8 cellular contexts compared by ENCODE assay signal in the genomic region with DNA sequence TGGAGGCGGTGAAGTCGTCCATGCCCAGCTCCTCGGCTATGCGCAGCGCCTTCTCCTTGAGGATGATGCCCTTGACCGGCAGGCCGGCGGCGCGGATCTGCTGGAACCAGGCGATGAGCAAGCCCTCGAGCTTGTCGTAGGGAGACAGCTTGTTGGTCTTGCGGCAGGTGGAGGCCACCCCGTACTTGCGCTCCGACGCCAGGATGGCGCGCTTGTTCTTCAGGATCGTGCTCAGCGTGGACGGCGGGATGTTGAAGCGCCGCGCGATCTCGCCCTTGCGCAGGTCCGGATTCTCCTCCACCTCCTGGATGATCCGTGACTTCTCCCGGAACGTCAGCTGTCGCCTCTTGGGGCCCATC. TPM values are rescaled to one million over a fixed set of nuclear protein-coding genes. Genes with fewer than 3 reads are reported as not detected.
A peak's percentile ranks its signal among the peaks of the same experiment; 100 is the strongest.
DNase-seq lines count a peak whose midpoint lies in the region; ATAC-seq, FAIRE-seq and TF ChIP-seq lines count a peak whose summit lies in the region.

No MANE protein-coding gene starts in this region.

- TSS peak; percentile 24 for BruUV-seq in A673 (replicated peaks; lab: Mats Ljungman, UMichigan)
- no TSS peak for BruUV-seq in PC-3 (replicated peaks; lab: Mats Ljungman, UMichigan)

- H3K9ac ChIP-seq in PC-3 (ENCODE audit: low read length) (peak overlapping the region; percentile 87), iPS-18a (ENCODE audit: low read length) (peak overlapping the region; percentile 45)

- peak overlapping the region; percentile 98 for H3K4me2 ChIP-seq in PC-3 (ENCODE audit: low read length)

- H3K4me3 ChIP-seq in A673 (ENCODE audit: low read depth, low read length, poor library complexity, severe bottlenecking), result peak overlapping the region; percentile 84
- H3K4me3 ChIP-seq in PC-3 (ENCODE audit: low read length), result peak overlapping the region; percentile 73
- peak overlapping the region; percentile 70 for H3K4me3 ChIP-seq in iPS-18a (ENCODE audit: low read length)
- H3K4me3 ChIP-seq in skin epidermis, result peak overlapping the region; percentile 54 to 64 (median 59)

- peaks cover 40% of the 10 kb centered on the region for H3K79me2 ChIP-seq in PC-3 (ENCODE audit: low read length)

- H3K4me1 ChIP-seq in A673 (ENCODE audit: insufficient read depth, low read length, poor library complexity, severe bottlenecking) (peaks cover 21% of the 10 kb centered on the region), PC-3 (ENCODE audit: insufficient read depth, low read length) (peaks cover 36% of the 10 kb centered on the region), iPS-18a (ENCODE audit: control insufficient read depth, low read depth, low read length) (peaks cover 8% of the 10 kb centered on the region)

- peak overlapping the region; percentile 8; the same call in 1 of the 2 replicates for H2AFZ ChIP-seq in PC-3 (ENCODE audit: low read length)

- intact Hi-C loops in A673 (cut with micrococcal nuclease; ENCODE audit: unreplicated experiment) (loop anchor here (1.0 to 5.0 kb wide), 2 partner anchors 71 to 299 kb away; no protein-coding TSS in a partner anchor), PC-3 (cut with micrococcal nuclease) (no loop called here)

- TF ChIP-seq CTCF in A673 (conservative IDR thresholded peaks at IDR 0.05; ENCODE audit: low read depth, low read length), result no peak
- no peak for TF ChIP-seq CTCF in PC-3 (conservative IDR thresholded peaks at IDR 0.05; ENCODE audit: low read depth, low read length)

- H3K27ac ChIP-seq in A673 (ENCODE audit: low read depth, low read length, poor library complexity, severe bottlenecking) (peak overlapping the region; percentile 87), PC-3 (ENCODE audit: low read length) (peak overlapping the region; percentile 55), iPS-18a (ENCODE audit: low read length) (no peak overlapping the region), skin epidermis (peak overlapping the region; percentile 42 to 88 (median 76))

- TF ChIP-seq POLR2A in GM12891 (IDR thresholded peaks at IDR 0.05; ENCODE audit: low read depth, low read length), result no peak

- DNase-seq in A673 (ENCODE audit: low spot score), result peak; percentile 70
- no peak for DNase-seq in GM12891 (ENCODE audit: insufficient read length, low spot score)
- peak; percentile 55 for DNase-seq in PC-3
- DNase-seq in astrocyte of the hippocampus (ENCODE audit: low read depth, low spot score), result peak; percentile 78
- DNase-seq in OCI-M2 (lab: John Stamatoyannopoulos, UW; ENCODE audit: unreplicated experiment), result no peak

- POLR2A ChIA-PET in A673 (lab: Charles Lee; ENCODE audit: low non-redundant PET), result interaction anchor here (1.0 kb wide), 1 partner anchor 10 kb away, joined by 4 read pairs; the partner anchor contains the start of gene CDC25B
- POLR2A ChIA-PET in PC-3 (lab: Charles Lee; ENCODE audit: unreplicated experiment), result interaction anchor here (1.0 kb wide), 1 partner anchor 34 kb away, joined by 4 read pairs; the partner anchor contains the start of gene AP5S1

- H3F3A ChIP-seq in PC-3 (ENCODE audit: low read length, unreplicated experiment), result peaks cover 12% of the 10 kb centered on the region

- H4K20me1 ChIP-seq in PC-3 (ENCODE audit: low read length), result peaks cover 28% of the 10 kb centered on the region

- CTCF ChIA-PET in A673 (lab: Charles Lee) (interaction anchor here (1.0 to 2.9 kb wide), 5 partner anchors 9 to 299 kb away, joined by 3 to 21 read pairs (median 6); no protein-coding TSS in a partner anchor), PC-3 (lab: Charles Lee) (interaction anchor here (0.6 to 3.0 kb wide), 5 partner anchors 10 to 104 kb away, joined by 3 to 16 read pairs (median 3); partner anchors contain the start of genes AP5S1 and CDC25B)

- H3K9me2 ChIP-seq in PC-3 (replicated peaks; ENCODE audit: low read length), result no peaks in the 10 kb centered on the region

- H3K36me3 ChIP-seq in A673 (ENCODE audit: insufficient read depth, low read length, poor library complexity, severe bottlenecking), result no peaks in the 10 kb centered on the region
- H3K36me3 ChIP-seq in PC-3 (ENCODE audit: low read depth, low read length), result 0 out of 2 replicates have a peak, but pooled peaks cover 3% of the 10 kb centered on the region
- H3K36me3 ChIP-seq in iPS-18a (ENCODE audit: control insufficient read depth, low read depth, low read length), result no peaks in the 10 kb centered on the region

- ATAC-seq in HG02981 (IDR thresholded peaks at IDR 0.05; ENCODE audit: unreplicated experiment) (peak; percentile 48), PC-3 (peak; percentile 23)

- FAIRE-seq in GM12891 (lab: Jason Lieb, UNC), result peak; percentile 90

- H3K27me3 ChIP-seq in A673 (replicated peaks; ENCODE audit: insufficient read depth, low read depth, low read length, poor library complexity), result no peaks in the 10 kb centered on the region
- no peaks in the 10 kb centered on the region for H3K27me3 ChIP-seq in PC-3 (ENCODE audit: low read length)
- peaks cover 23% of the 10 kb centered on the region for H3K27me3 ChIP-seq in iPS-18a (ENCODE audit: control insufficient read depth, insufficient read depth, low read length)

- no peaks in the 10 kb centered on the region for H3K9me3 ChIP-seq in A673 (ENCODE audit: low read depth, low read length, poor library complexity, severe bottlenecking)
- H3K9me3 ChIP-seq in PC-3 (ENCODE audit: low read length), result no peaks in the 10 kb centered on the region
- H3K9me3 ChIP-seq in iPS-18a (ENCODE audit: control insufficient read depth, low read depth, low read length), result no peaks in the 10 kb centered on the region

TF ChIP-seq in GM12891, 5 proteins besides CTCF, POLR2A, EP300 and RAD21:
- TF ChIP-seq SPI1 (IDR thresholded peaks at IDR 0.05; ENCODE audit: low read depth, low read length) (no peak), PAX5 (IDR thresholded peaks at IDR 0.05; ENCODE audit: insufficient read depth, low read length, severe bottlenecking) (no peak), TAF1 (IDR thresholded peaks at IDR 0.05; ENCODE audit: low read depth, low read length) (no peak), POU2F2 (IDR thresholded peaks at IDR 0.05; ENCODE audit: low read depth, low read length) (no peak), POLR2AphosphoS5 (IDR thresholded peaks at IDR 0.05; ENCODE audit: low read depth, low read length) (no peak)

RNA-seq across cellular contexts. Expression of gene CENPB, which starts 0.4 kb away (rescaled TPM):
- total RNA-seq in A673 (2021) (101 and 108 TPM in 2 replicates), PC-3 (2014; rRNA removed) (213 and 276 TPM in 2 replicates)
- polyA plus RNA-seq in GM12891 (2012; ENCODE audit: low read depth, missing spikeins), result 26.5 TPM

RNA-seq across cellular contexts. Expression of gene SPEF1, which starts 4.9 kb away (rescaled TPM):
- total RNA-seq in A673 (2021) (0.26 and 0.49 TPM in 2 replicates), PC-3 (2014; rRNA removed) (2.0 and 2.6 TPM in 2 replicates)
- 0.05 TPM for polyA plus RNA-seq in GM12891 (2012; ENCODE audit: low read depth, missing spikeins)

RNA-seq across cellular contexts. Expression of gene CDC25B, which starts 10.0 kb away (rescaled TPM):
- total RNA-seq in A673 (2021) (113 and 119 TPM in 2 replicates), PC-3 (2014; rRNA removed) (89.7 and 106 TPM in 2 replicates)
- 20.1 TPM for polyA plus RNA-seq in GM12891 (2012; ENCODE audit: low read depth, missing spikeins)

RNA-seq across cellular contexts. Expression of gene ADISSP, which starts 18.6 kb away (rescaled TPM):
- 75.7 and 80.3 TPM in 2 replicates for total RNA-seq in A673 (2021)
- polyA plus RNA-seq in GM12891 (2012; ENCODE audit: low read depth, missing spikeins), result 22.8 TPM
- 244 and 307 TPM in 2 replicates for total RNA-seq in PC-3 (2014; rRNA removed)

RNA-seq across cellular contexts. Expression of gene AP5S1, which starts 34.2 kb away (rescaled TPM):
- 15.0 and 17.5 TPM in 2 replicates for total RNA-seq in A673 (2021)
- polyA plus RNA-seq in GM12891 (2012; ENCODE audit: low read depth, missing spikeins), result 6.9 TPM
- total RNA-seq in PC-3 (2014; rRNA removed), result 28.5 and 31.4 TPM in 2 replicates

Comparison
In these comparisons a context has a peak if more than half of its experiments do, and no peak if none do; other contexts are left out.
1. DNase-seq: peak in A673 (single experiment), PC-3 (single experiment) and astrocyte of the hippocampus (single experiment); none in GM12891 (single experiment) and OCI-M2 (single experiment).
2. Peak in every context shown above with its lines, with median percentiles within 50 percentile points of each other: H3K4me3 ChIP-seq.